Comparison of ENCODE assay signal across 9 cellular contexts in the genomic region with DNA sequence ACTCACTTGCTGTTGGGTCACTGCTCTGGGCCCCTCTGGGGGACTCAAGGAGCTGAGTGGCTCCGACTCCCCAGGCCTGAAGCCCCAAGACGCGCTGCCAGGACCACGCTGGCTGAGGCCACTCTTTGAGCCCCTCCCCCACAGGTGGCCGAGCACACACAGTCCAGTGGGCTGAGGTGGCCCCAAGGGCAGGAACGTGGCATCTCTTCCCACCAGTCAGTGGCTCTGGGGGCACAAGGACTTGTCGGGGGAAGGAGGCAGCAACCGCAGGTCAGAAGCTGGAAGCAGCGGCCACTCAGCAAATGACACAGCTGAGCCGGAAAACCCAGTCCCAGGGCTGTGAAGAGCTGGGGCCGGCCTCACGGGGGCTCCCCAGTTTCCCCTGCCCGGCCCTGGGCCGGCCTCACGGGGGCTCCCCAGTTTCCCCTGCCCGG. TPM values are rescaled to one million over a fixed set of nuclear protein-coding genes. Genes with fewer than 3 reads are reported as not detected.
DNase-seq lines count a peak whose midpoint lies in the region; ATAC-seq, FAIRE-seq and TF ChIP-seq lines count a peak whose summit lies in the region.
"Had no signal": no experiment of that assay in that cellular context is flagged by ENCODE, and none has a peak within 500 bp of the region (broad histone marks: within the 10 kb centered on the region; RNA-seq: fewer than 3 reads in every experiment).

No MANE protein-coding gene starts in this region.

- no peak overlapping the region for H3K4me2 ChIP-seq in IMR-90 (ENCODE audit: low read depth, low read length)

- H2AFZ ChIP-seq in IMR-90 (replicated peaks; ENCODE audit: low read length, poor library complexity): peak overlapping the region; percentile 97

- H3K4ac ChIP-seq in IMR-90 (ENCODE audit: low read depth, low read length): 0 out of 2 replicates have a peak overlapping the region, but pooled peaks have one; percentile 69

- 43% methylated on average over 3 of the region's 16 CpGs; no CpG with 5 or more reads in 1 of the 2 experiments for whole genome bisulfite sequencing in IMR-90 (ENCODE audit: extremely low coverage in 2 of 2, insufficient read length in 1 of 2), 2 experiments

- no peak overlapping the region for H3K18ac ChIP-seq in IMR-90 (ENCODE audit: low read depth, low read length)

- H4K5ac ChIP-seq in IMR-90 (ENCODE audit: low read depth, low read length): no peak overlapping the region; the same call in 1 of the 2 replicates

- H2BK15ac ChIP-seq in IMR-90 (ENCODE audit: low read depth, low read length): no peak overlapping the region

- CTCF ChIA-PET in IMR-90 (lab: Yijun Ruan, JAX): interaction anchor here (0.5 to 3.2 kb wide), 4 partner anchors 17 to 230 kb away, joined by 3 to 20 read pairs (median 4); a partner anchor contains a TSS

- dilution Hi-C loops in IMR-90 (cut with HindIII; ENCODE audit: low sequenced_read_pairs, unreplicated experiment): no loop called here

- DNase-seq in Right ventricle myocardium inferior (ENCODE audit: missing footprints): no peak
- DNase-seq in cardiac septum (ENCODE audit: low spot score): no peak
- DNase-seq in IMR-90: no peak
- no peak for DNase-seq in dorsolateral prefrontal cortex
- no peak for DNase-seq in central memory CD4-positive, alpha-beta T cell
- no peak for DNase-seq in urothelium cell line (ENCODE audit: low spot score)
- no peak for DNase-seq in HPDE6-E6E7 (ENCODE audit: extremely low spot score)

- H3K27me3 ChIP-seq in IMR-90 (ENCODE audit: control insufficient read depth, insufficient read depth, low read length): no peaks in the 10 kb centered on the region
- no peaks in the 10 kb centered on the region for H3K27me3 ChIP-seq in dorsolateral prefrontal cortex
- H3K27me3 ChIP-seq in neutrophil: peaks cover 3% of the 10 kb centered on the region

- no peak overlapping the region for H3K4me3 ChIP-seq in IMR-90 (ENCODE audit: insufficient read depth, low read depth, low read length)
- H3K4me3 ChIP-seq in dorsolateral prefrontal cortex: peak overlapping the region in 58 of 59 donors; percentile 8 to 69 (median 48)
- peak overlapping the region; percentile 44 to 67 for H3K4me3 ChIP-seq in neutrophil (ENCODE audit: low read depth in 1 of 2, low read length in 1 of 2)

- POLR2A ChIA-PET in IMR-90 (lab: Charles Lee; ENCODE audit: unreplicated experiment): interaction anchor here (0.5 kb wide), 1 partner anchor 15 kb away, joined by 4 read pairs; no protein-coding TSS in a partner anchor

- H3K36me3 ChIP-seq in IMR-90 (ENCODE audit: control insufficient read depth, insufficient read depth, low read length) (no peaks in the 10 kb centered on the region), neutrophil (peaks cover 1% of the 10 kb centered on the region)

- no peak overlapping the region for H3K56ac ChIP-seq in IMR-90 (ENCODE audit: extremely low read depth, insufficient read depth, low read length)

- no peak overlapping the region for H3K14ac ChIP-seq in IMR-90 (replicated peaks; ENCODE audit: low read depth, low read length)

- H2BK5ac ChIP-seq in IMR-90 (ENCODE audit: low read depth, low read length, poor library complexity, severe bottlenecking): no peak overlapping the region

- H3K9me3 ChIP-seq in IMR-90 (ENCODE audit: control insufficient read depth, insufficient read depth, low read length): no peaks in the 10 kb centered on the region
- H3K9me3 ChIP-seq in neutrophil: no peaks in the 10 kb centered on the region

- no peak overlapping the region for H2BK20ac ChIP-seq in IMR-90 (ENCODE audit: low read depth, low read length)

- no peak overlapping the region for H3K9ac ChIP-seq in IMR-90 (ENCODE audit: low read depth, low read length)

- peak overlapping the region; percentile 91 for H2AK9ac ChIP-seq in IMR-90 (replicated peaks; ENCODE audit: low read depth, low read length, poor library complexity)

- TF ChIP-seq RAD21 in IMR-90 (IDR thresholded peaks at IDR 0.05; ENCODE audit: low read length): no peak

- H4K8ac ChIP-seq in IMR-90 (ENCODE audit: low read depth in 2 of 2, low read length in 2 of 2): peak overlapping the region in 1 of 2 experiments; percentile 78; a peak in 1 of 4 replicates

- intact Hi-C loops in Right ventricle myocardium inferior (cut with DNase I) (loop anchor here (5.0 kb wide), 1 partner anchor 230 kb away; no protein-coding TSS in a partner anchor), cardiac septum (cut with DNase I) (loop anchor here (5.0 kb wide), 1 partner anchor 230 kb away; no protein-coding TSS in a partner anchor), IMR-90 (cut with micrococcal nuclease) (loop anchor here (5.0 to 10.0 kb wide), 2 partner anchors 47 to 105 kb away; a partner anchor contains a TSS), dorsolateral prefrontal cortex (cut with DNase I) (loop anchor here (5.0 to 10.0 kb wide), 3 partner anchors 105 to 230 kb away; a partner anchor contains a TSS)

- H4K20me1 ChIP-seq in IMR-90 (ENCODE audit: insufficient read depth, low read length): no peaks in the 10 kb centered on the region

- no peak overlapping the region for H3K23ac ChIP-seq in IMR-90 (ENCODE audit: low read depth, low read length)

- no peak for TF ChIP-seq POLR2A in IMR-90 (IDR thresholded peaks at IDR 0.05; ENCODE audit: low read depth, low read length)

- no peaks in the 10 kb centered on the region for H3K79me1 ChIP-seq in IMR-90 (ENCODE audit: low read depth in 1 of 2, low read length in 2 of 2)

- H2AK5ac ChIP-seq in IMR-90 (ENCODE audit: low read depth, low read length): no peak overlapping the region; the same call in 1 of the 2 replicates

- ATAC-seq in Right ventricle myocardium inferior (peak; percentile 24), IMR-90 (ENCODE audit: low read depth) (no peak)

- H3K27ac ChIP-seq in IMR-90 (ENCODE audit: insufficient read depth, low read length) (no peak overlapping the region), dorsolateral prefrontal cortex (peak overlapping the region in 23 of 59 donors; percentile 3 to 73 (median 35)), neutrophil (no peak overlapping the region)

- no peaks in the 10 kb centered on the region for H3K9me1 ChIP-seq in IMR-90 (ENCODE audit: insufficient read depth, low read length)

- no peak overlapping the region for H2BK120ac ChIP-seq in IMR-90 (ENCODE audit: low read depth, low read length)

- H4K91ac ChIP-seq in IMR-90 (ENCODE audit: insufficient read depth, low read depth, low read length): no peak overlapping the region

- in situ Hi-C loops in IMR-90 (cut with MboI; ENCODE audit: low sequenced_read_pairs): no loop called here

- H3K4me1 ChIP-seq in IMR-90 (ENCODE audit: control insufficient read depth, insufficient read depth, low read length) (peaks cover 4% of the 10 kb centered on the region; the same call in 1 of the 2 replicates), neutrophil (ENCODE audit: control insufficient read depth in 1 of 2, insufficient read depth in 1 of 2, low read depth in 1 of 2, low read length in 1 of 2) (peaks cover 9 to 12% of the 10 kb centered on the region in 2 experiments)

- TF ChIP-seq CTCF in IMR-90 (conservative IDR thresholded peaks at IDR 0.05; ENCODE audit: low read depth, low read length) (no peak), dorsolateral prefrontal cortex (IDR thresholded peaks at IDR 0.05 in 54 of 56, conservative IDR thresholded peaks at IDR 0.05 in 2 of 56; ENCODE audit: low read depth in 1 of 56, partially characterized antibody in 56 of 56) (no peak), neutrophil (IDR thresholded peaks at IDR 0.05) (no peak)

- no TSS peak for BruUV-seq in IMR-90 (replicated peaks; lab: Mats Ljungman, UMichigan)

- no peak for FAIRE-seq in urothelium cell line (lab: Jason Lieb, UNC)

TF ChIP-seq in IMR-90, 13 proteins besides CTCF, POLR2A, EP300 and RAD21:
- TF ChIP-seq FOS (IDR thresholded peaks at IDR 0.05; ENCODE audit: low read depth, low read length) (no peak), MAFK (IDR thresholded peaks at IDR 0.05; ENCODE audit: low read depth, low read length) (no peak), MAZ (IDR thresholded peaks at IDR 0.05; ENCODE audit: borderline replicate concordance, low read depth, low read length) (no peak), MXI1 (IDR thresholded peaks at IDR 0.05; ENCODE audit: borderline replicate concordance, low read depth, low read length) (no peak)

RNA-seq across cellular contexts. Expression of a gene that starts 24.1 kb away (rescaled TPM):
- not detected for total RNA-seq in Right ventricle myocardium inferior
- not detected for total RNA-seq in cardiac septum
- not detected in 2 replicates for total RNA-seq in IMR-90 (2012; rRNA removed)
- not detected in 2 replicates for polyA plus RNA-seq in IMR-90 (2012; rRNA removed)
- not detected in 2 replicates for polyA plus RNA-seq in IMR-90 (2012; cell fraction: cytosol; rRNA removed)
- not detected in 2 replicates for polyA plus RNA-seq in IMR-90 (2012; cell fraction: nucleus; rRNA removed; ENCODE audit: low replicate concordance)
- total RNA-seq in dorsolateral prefrontal cortex: not detected
- total RNA-seq: kidney epithelial cell had no signal

RNA-seq across cellular contexts. Expression of a gene that starts 48.7 kb away (rescaled TPM):
- total RNA-seq in Right ventricle myocardium inferior: 13.5 TPM
- 13.8 TPM for total RNA-seq in cardiac septum
- total RNA-seq in IMR-90 (2012; rRNA removed): 3.8 and 4.7 TPM in 2 replicates
- 27.0 and 31.6 TPM in 2 replicates for polyA plus RNA-seq in IMR-90 (2012; rRNA removed)
- polyA plus RNA-seq in IMR-90 (2012; cell fraction: cytosol; rRNA removed): 26.1 and 46.6 TPM in 2 replicates
- 11.2 and 24.6 TPM in 2 replicates for polyA plus RNA-seq in IMR-90 (2012; cell fraction: nucleus; rRNA removed; ENCODE audit: low replicate concordance)
- total RNA-seq in dorsolateral prefrontal cortex: 10 to 100 TPM; 19.5 to 66.3 (median 29.6) TPM
